ENCODE assay signal across 24 cellular contexts in the genomic region with DNA sequence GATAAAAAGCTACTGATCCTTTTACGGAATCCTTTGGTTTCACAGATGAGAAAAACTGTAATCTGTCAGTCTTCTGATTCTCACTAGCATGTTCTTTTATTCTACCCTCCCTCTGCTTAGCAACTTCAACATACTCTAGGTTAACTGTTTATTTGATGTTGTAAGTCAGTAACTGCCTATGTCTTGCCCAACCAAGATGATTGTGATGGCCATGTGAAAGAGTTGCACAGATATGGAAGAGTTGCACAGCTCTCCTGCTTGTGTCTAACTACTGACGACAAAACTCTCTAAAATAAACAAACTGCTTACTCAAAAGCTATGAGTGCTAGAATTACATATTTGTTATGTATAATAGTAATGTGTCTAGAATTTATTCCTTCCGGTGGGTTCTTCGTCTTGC.
"Had no signal": no experiment of that assay in that cellular context is flagged by ENCODE, and none has a peak within 500 bp of the region (broad histone marks: within the 10 kb centered on the region; RNA-seq: fewer than 3 reads in every experiment).

No MANE protein-coding gene starts in this region.

- DNase-seq: colonic mucosa; effector CD8-positive, alpha-beta T cell; endodermal cell; foreskin melanocyte; glutamatergic neuron; heart right ventricle; hippocampal formation; immature natural killer cell; stimulated activated CD4-positive, alpha-beta T cell treated with anti-CD3 and anti-CD28 coated beads, Interleukin-12 subunit alpha, Interleukin-12 subunit beta, amount 100 ng/mL, for 4 hours; stimulated activated CD4-positive, alpha-beta T cell treated with anti-CD3 and anti-CD28 coated beads, Interleukin-1b, Interleukin-23, amount 100 ng/mL, for 48 hours; stimulated activated CD4-positive, alpha-beta T cell treated with anti-CD3 and anti-CD28 coated beads, Interleukin-4, amount 100 ng/mL, for 1 hour; stimulated activated CD8-positive, alpha-beta memory T cell treated with anti-CD3 and anti-CD28 coated beads, Interleukin-4, amount 100 ng/mL, for 48 hours; stimulated activated naive CD4-positive, alpha-beta T cell; stimulated activated naive CD8-positive, alpha-beta T cell treated with anti-CD3 and anti-CD28 coated beads, Interleukin-15, amount 100 ng/mL, for 72 hours; thyroid gland; trophoblast cell had no signal

- H3K4me3 ChIP-seq: colonic mucosa, esophagus muscularis mucosa, heart right ventricle, lung, prostate gland, right atrium auricular region, smooth muscle cell, thyroid gland, vagina had no signal

- ATAC-seq: heart right ventricle; natural killer cell treated with Interleukin-12 subunit alpha and Interleukin-12 subunit beta and Interleukin-15 and Interleukin-18, amount 100 ng/mL, for 72 hours; sciatic nerve; stimulated activated naive CD8-positive, alpha-beta T cell treated with anti-CD3 and anti-CD28 coated beads, Interleukin-15, amount 100 ng/mL, for 72 hours had no signal
